Comparison of ENCODE assay signal across 2 cellular contexts in the genomic region with DNA sequence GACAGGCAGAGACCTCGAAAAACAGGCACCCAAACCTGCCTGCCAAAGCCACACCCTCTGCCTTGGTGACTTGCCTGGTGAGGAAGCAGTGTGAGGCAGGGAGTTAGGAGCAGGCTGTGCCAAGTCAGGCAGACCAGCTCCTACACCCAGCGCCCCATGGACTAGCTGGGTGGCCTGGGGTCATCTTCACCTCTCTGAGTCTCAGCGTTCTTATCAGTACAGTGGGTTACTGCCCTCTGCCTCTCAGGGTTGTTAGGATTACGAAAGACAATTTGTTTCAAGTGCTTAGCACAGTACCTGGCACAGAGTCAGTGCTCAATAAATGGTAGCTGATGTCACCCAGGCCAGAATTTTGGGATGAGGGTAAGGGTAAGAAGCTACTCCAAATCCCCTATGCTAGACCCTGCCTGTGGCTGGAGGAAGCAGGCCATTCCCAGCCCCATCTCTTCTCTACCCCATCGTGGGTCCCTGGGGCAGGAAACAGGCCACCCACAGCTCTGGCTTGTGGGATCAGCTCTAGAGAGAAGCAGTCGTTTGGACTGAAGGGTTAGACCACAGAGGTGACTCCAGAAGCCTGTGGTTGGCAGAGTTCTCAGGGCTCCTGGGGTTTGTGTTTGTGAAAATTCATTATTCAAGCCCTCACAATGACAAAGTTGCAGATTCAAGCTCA.
TF ChIP-seq lines count a peak whose summit lies in the region.

No MANE protein-coding gene starts in this region.

TF ChIP-seq in SK-N-SH, 30 proteins besides CTCF, POLR2A, EP300 and RAD21 (continued from another document):
- no peak for TF ChIP-seq RXRA (IDR thresholded peaks at IDR 0.05; ENCODE audit: borderline replicate concordance, low read depth)
- no peak for TF ChIP-seq RFX5 (IDR thresholded peaks at IDR 0.05; ENCODE audit: low read length)
- TF ChIP-seq MXI1 (IDR thresholded peaks at IDR 0.05; ENCODE audit: low read depth, low read length) = no peak
- no peak for TF ChIP-seq GATA2 (CRISPR knock-in tag; IDR thresholded peaks at IDR 0.05)
- TF ChIP-seq JUND (IDR thresholded peaks at IDR 0.05) = no peak
- TF ChIP-seq, protein P1, sequence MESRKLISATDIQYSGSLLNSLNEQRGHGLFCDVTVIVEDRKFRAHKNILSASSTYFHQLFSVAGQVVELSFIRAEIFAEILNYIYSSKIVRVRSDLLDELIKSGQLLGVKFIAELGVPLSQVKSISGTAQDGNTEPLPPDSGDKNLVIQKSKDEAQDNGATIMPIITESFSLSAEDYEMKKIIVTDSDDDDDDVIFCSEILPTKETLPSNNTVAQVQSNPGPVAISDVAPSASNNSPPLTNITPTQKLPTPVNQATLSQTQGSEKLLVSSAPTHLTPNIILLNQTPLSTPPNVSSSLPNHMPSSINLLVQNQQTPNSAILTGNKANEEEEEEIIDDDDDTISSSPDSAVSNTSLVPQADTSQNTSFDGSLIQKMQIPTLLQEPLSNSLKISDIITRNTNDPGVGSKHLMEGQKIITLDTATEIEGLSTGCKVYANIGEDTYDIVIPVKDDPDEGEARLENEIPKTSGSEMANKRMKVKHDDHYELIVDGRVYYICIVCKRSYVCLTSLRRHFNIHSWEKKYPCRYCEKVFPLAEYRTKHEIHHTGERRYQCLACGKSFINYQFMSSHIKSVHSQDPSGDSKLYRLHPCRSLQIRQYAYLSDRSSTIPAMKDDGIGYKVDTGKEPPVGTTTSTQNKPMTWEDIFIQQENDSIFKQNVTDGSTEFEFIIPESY (IDR thresholded peaks at IDR 0.05; ENCODE audit: borderline replicate concordance, low read depth) = no peak
- TF ChIP-seq POLR2AphosphoS5 (IDR thresholded peaks at IDR 0.05; ENCODE audit: low read depth, low read length) = no peak

TF ChIP-seq in SK-N-SH treated with all-trans-retinoic acid at 6 μM for 48 hours, 23 proteins besides CTCF, POLR2A, EP300 and RAD21 (continued from another document):
- TF ChIP-seq BACH2 (CRISPR knock-in tag; IDR thresholded peaks at IDR 0.05; ENCODE audit: borderline replicate concordance) = no peak
- no peak for TF ChIP-seq ARNTL (CRISPR knock-in tag; IDR thresholded peaks at IDR 0.05; ENCODE audit: borderline replicate concordance, low read depth)
- TF ChIP-seq, protein P2, sequence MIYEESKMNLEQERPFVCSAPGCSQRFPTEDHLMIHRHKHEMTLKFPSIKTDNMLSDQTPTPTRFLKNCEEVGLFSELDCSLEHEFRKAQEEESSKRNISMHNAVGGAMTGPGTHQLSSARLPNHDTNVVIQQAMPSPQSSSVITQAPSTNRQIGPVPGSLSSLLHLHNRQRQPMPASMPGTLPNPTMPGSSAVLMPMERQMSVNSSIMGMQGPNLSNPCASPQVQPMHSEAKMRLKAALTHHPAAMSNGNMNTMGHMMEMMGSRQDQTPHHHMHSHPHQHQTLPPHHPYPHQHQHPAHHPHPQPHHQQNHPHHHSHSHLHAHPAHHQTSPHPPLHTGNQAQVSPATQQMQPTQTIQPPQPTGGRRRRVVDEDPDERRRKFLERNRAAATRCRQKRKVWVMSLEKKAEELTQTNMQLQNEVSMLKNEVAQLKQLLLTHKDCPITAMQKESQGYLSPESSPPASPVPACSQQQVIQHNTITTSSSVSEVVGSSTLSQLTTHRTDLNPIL (CRISPR knock-in tag; IDR thresholded peaks at IDR 0.05; ENCODE audit: low read depth) = no peak
- no peak for TF ChIP-seq GLIS3 (CRISPR knock-in tag; IDR thresholded peaks at IDR 0.05)
- TF ChIP-seq ZFP3 (CRISPR knock-in tag; IDR thresholded peaks at IDR 0.05) = no peak
- TF ChIP-seq ZC3H10 (CRISPR knock-in tag; IDR thresholded peaks at IDR 0.05) = no peak
- no peak for TF ChIP-seq ZFP30 (CRISPR knock-in tag; IDR thresholded peaks at IDR 0.05)
- TF ChIP-seq, protein P3, sequence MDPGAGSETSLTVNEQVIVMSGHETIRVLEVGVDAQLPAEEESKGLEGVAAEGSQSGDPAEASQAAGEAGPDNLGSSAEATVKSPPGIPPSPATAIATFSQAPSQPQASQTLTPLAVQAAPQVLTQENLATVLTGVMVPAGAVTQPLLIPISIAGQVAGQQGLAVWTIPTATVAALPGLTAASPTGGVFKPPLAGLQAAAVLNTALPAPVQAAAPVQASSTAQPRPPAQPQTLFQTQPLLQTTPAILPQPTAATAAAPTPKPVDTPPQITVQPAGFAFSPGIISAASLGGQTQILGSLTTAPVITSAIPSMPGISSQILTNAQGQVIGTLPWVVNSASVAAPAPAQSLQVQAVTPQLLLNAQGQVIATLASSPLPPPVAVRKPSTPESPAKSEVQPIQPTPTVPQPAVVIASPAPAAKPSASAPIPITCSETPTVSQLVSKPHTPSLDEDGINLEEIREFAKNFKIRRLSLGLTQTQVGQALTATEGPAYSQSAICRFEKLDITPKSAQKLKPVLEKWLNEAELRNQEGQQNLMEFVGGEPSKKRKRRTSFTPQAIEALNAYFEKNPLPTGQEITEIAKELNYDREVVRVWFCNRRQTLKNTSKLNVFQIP (CRISPR knock-in tag; IDR thresholded peaks at IDR 0.05; ENCODE audit: borderline replicate concordance, low read depth) = no peak
- TF ChIP-seq ISL1 (CRISPR knock-in tag; IDR thresholded peaks at IDR 0.05) = no peak
- no peak for TF ChIP-seq ZNF8 (CRISPR knock-in tag; IDR thresholded peaks at IDR 0.05)
- TF ChIP-seq CSDC2 (CRISPR knock-in tag; IDR thresholded peaks at IDR 0.05) = no peak
- TF ChIP-seq, protein P4, sequence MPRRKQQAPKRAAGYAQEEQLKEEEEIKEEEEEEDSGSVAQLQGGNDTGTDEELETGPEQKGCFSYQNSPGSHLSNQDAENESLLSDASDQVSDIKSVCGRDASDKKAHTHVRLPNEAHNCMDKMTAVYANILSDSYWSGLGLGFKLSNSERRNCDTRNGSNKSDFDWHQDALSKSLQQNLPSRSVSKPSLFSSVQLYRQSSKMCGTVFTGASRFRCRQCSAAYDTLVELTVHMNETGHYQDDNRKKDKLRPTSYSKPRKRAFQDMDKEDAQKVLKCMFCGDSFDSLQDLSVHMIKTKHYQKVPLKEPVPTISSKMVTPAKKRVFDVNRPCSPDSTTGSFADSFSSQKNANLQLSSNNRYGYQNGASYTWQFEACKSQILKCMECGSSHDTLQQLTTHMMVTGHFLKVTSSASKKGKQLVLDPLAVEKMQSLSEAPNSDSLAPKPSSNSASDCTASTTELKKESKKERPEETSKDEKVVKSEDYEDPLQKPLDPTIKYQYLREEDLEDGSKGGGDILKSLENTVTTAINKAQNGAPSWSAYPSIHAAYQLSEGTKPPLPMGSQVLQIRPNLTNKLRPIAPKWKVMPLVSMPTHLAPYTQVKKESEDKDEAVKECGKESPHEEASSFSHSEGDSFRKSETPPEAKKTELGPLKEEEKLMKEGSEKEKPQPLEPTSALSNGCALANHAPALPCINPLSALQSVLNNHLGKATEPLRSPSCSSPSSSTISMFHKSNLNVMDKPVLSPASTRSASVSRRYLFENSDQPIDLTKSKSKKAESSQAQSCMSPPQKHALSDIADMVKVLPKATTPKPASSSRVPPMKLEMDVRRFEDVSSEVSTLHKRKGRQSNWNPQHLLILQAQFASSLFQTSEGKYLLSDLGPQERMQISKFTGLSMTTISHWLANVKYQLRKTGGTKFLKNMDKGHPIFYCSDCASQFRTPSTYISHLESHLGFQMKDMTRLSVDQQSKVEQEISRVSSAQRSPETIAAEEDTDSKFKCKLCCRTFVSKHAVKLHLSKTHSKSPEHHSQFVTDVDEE (CRISPR knock-in tag; IDR thresholded peaks at IDR 0.05) = no peak
- TF ChIP-seq ESRRG (CRISPR knock-in tag; IDR thresholded peaks at IDR 0.05) = no peak
- TF ChIP-seq OSR1 (CRISPR knock-in tag; IDR thresholded peaks at IDR 0.05) = no peak
